In the genomic region with DNA sequence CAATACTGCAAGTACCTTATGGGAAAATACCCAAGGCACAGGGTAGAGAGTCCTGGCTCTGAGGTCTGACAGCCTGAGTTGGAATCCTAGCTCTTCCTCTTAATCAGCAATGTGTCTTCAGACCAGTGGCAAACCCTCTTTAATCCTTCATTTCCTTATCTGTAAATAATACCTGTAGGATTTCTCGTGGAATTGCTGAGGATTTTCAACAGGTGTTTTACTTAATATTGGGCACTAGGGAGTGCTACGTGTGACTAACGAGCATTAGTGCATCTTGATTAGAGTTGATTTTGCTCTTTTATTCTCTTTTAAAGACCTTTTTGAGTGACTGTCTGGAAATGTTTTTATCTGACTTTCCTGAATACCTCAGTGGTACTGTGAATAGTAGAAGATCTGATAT, we compare ENCODE assay signal across 2 cellular contexts.
TF ChIP-seq lines count a peak whose summit lies in the region.

No MANE protein-coding gene starts in this region.

TF ChIP-seq in IMR-90, 13 proteins besides CTCF, POLR2A, EP300 and RAD21:
- TF ChIP-seq CEBPB (IDR thresholded peaks at IDR 0.05; ENCODE audit: low read depth, low read length) (no peak), MAFK (IDR thresholded peaks at IDR 0.05; ENCODE audit: low read depth, low read length) (no peak), MAZ (IDR thresholded peaks at IDR 0.05; ENCODE audit: borderline replicate concordance, low read depth, low read length) (no peak), RCOR1 (IDR thresholded peaks at IDR 0.05; ENCODE audit: insufficient replicate concordance, low read length) (no peak), NFE2L2 (IDR thresholded peaks at IDR 0.05; ENCODE audit: low read depth, low read length) (no peak), MXI1 (IDR thresholded peaks at IDR 0.05; ENCODE audit: borderline replicate concordance, low read depth, low read length) (no peak), USF2 (IDR thresholded peaks at IDR 0.05; ENCODE audit: low read depth, low read length) (no peak), BHLHE40 (IDR thresholded peaks at IDR 0.05; ENCODE audit: low read depth, low read length) (no peak), RFX5 (IDR thresholded peaks at IDR 0.05; ENCODE audit: low read depth, low read length) (no peak), FOS (IDR thresholded peaks at IDR 0.05; ENCODE audit: low read depth, low read length) (no peak), SMC3 (IDR thresholded peaks at IDR 0.05; ENCODE audit: low read depth, low read length) (no peak), CHD1 (IDR thresholded peaks at IDR 0.05; ENCODE audit: low read depth, low read length) (no peak)
- TF ChIP-seq, protein P1, sequence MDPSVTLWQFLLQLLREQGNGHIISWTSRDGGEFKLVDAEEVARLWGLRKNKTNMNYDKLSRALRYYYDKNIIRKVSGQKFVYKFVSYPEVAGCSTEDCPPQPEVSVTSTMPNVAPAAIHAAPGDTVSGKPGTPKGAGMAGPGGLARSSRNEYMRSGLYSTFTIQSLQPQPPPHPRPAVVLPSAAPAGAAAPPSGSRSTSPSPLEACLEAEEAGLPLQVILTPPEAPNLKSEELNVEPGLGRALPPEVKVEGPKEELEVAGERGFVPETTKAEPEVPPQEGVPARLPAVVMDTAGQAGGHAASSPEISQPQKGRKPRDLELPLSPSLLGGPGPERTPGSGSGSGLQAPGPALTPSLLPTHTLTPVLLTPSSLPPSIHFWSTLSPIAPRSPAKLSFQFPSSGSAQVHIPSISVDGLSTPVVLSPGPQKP (IDR thresholded peaks at IDR 0.05; ENCODE audit: borderline replicate concordance, low read depth, low read length) = no peak

TF ChIP-seq in SK-N-SH treated with all-trans-retinoic acid at 6 μM for 48 hours, 23 proteins besides CTCF, POLR2A, EP300 and RAD21:
- TF ChIP-seq ZC3H10 (CRISPR knock-in tag; IDR thresholded peaks at IDR 0.05) (no peak), TSHZ2 (CRISPR knock-in tag; IDR thresholded peaks at IDR 0.05) (no peak), CSRNP3 (CRISPR knock-in tag; IDR thresholded peaks at IDR 0.05) (no peak), GLIS3 (CRISPR knock-in tag; IDR thresholded peaks at IDR 0.05) (no peak), ZNF565 (CRISPR knock-in tag; conservative IDR thresholded peaks at IDR 0.05; ENCODE audit: low read depth) (no peak), ZNF8 (CRISPR knock-in tag; IDR thresholded peaks at IDR 0.05) (no peak), RARB (CRISPR knock-in tag; IDR thresholded peaks at IDR 0.05) (no peak), CSDC2 (CRISPR knock-in tag; IDR thresholded peaks at IDR 0.05) (no peak), TCF4 (CRISPR knock-in tag; IDR thresholded peaks at IDR 0.05; ENCODE audit: borderline replicate concordance) (no peak), ZFP3 (CRISPR knock-in tag; IDR thresholded peaks at IDR 0.05) (no peak)
- TF ChIP-seq, protein P2, sequence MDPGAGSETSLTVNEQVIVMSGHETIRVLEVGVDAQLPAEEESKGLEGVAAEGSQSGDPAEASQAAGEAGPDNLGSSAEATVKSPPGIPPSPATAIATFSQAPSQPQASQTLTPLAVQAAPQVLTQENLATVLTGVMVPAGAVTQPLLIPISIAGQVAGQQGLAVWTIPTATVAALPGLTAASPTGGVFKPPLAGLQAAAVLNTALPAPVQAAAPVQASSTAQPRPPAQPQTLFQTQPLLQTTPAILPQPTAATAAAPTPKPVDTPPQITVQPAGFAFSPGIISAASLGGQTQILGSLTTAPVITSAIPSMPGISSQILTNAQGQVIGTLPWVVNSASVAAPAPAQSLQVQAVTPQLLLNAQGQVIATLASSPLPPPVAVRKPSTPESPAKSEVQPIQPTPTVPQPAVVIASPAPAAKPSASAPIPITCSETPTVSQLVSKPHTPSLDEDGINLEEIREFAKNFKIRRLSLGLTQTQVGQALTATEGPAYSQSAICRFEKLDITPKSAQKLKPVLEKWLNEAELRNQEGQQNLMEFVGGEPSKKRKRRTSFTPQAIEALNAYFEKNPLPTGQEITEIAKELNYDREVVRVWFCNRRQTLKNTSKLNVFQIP (CRISPR knock-in tag; IDR thresholded peaks at IDR 0.05; ENCODE audit: borderline replicate concordance, low read depth) = no peak
